ENCODE assay signal across 9 cellular contexts in genomic region chr18:9366126-9366714, GRCh38. TPM values are rescaled to one million over a fixed set of nuclear protein-coding genes. Genes with fewer than 3 reads are reported as not detected.
DNase-seq lines count a peak whose midpoint lies in the region; ATAC-seq and TF ChIP-seq lines count a peak whose summit lies in the region.
"Had no signal": no experiment of that assay in that cellular context is flagged by ENCODE, and none has a peak within 500 bp of the region (broad histone marks: within the 10 kb centered on the region; RNA-seq: fewer than 3 reads in every experiment).

No MANE protein-coding gene starts in this region.

- H3K4me3 ChIP-seq in breast epithelium (peak overlapping the region in 1 of 3 donors; percentile 34), stomach (no peak overlapping the region)

- H3K27ac ChIP-seq in breast epithelium, result peak overlapping the region; percentile 52 to 77
- peak overlapping the region in 2 of 5 donors; percentile 4 to 32 for H3K27ac ChIP-seq in stomach
- H3K27ac ChIP-seq: KMS-11 had no signal

- TF ChIP-seq POLR2A in breast epithelium (IDR thresholded peaks at IDR 0.05) (no peak), stomach (IDR thresholded peaks at IDR 0.05) (no peak)

- H3K4me3 Mint-ChIP-seq in activated T-helper 2 cell treated with anti-CD3 and anti-CD28 coated beads, Interferon-gamma antibody, Interleukin-2, Interleukin-4, amounts not matched to agents 10 μg/mL and 5 μg/mL and 100 μg/mL, durations not matched to agents 14 hours and 24 hours and 36 hours (ENCODE audit: low read depth), result no peak overlapping the region

- H3K27me3 Mint-ChIP-seq in activated T-helper 2 cell treated with anti-CD3 and anti-CD28 coated beads, Interferon-gamma antibody, Interleukin-2, Interleukin-4, amounts not matched to agents 10 μg/mL and 5 μg/mL and 100 μg/mL, durations not matched to agents 14 hours and 24 hours and 36 hours (ENCODE audit: low read depth), result no peaks in the 10 kb centered on the region

- no peaks in the 10 kb centered on the region for H3K9me3 Mint-ChIP-seq in activated T-helper 2 cell treated with anti-CD3 and anti-CD28 coated beads, Interferon-gamma antibody, Interleukin-2, Interleukin-4, amounts not matched to agents 10 μg/mL and 5 μg/mL and 100 μg/mL, durations not matched to agents 14 hours and 24 hours and 36 hours

- no peak overlapping the region for H3K27ac Mint-ChIP-seq in activated T-helper 2 cell treated with anti-CD3 and anti-CD28 coated beads, Interferon-gamma antibody, Interleukin-2, Interleukin-4, amounts not matched to agents 10 μg/mL and 5 μg/mL and 100 μg/mL, durations not matched to agents 14 hours and 24 hours and 36 hours

- TF ChIP-seq EP300 in stomach (IDR thresholded peaks at IDR 0.05), result no peak

- DNase-seq in HT-29 (ENCODE audit: low spot score) (peak; percentile 96), breast epithelium (ENCODE audit: low spot score in 2 of 2) (peak; percentile 56 to 74), islet precursor cell (peak; percentile 86), stomach (peak; percentile 55), GOT3 (lab: John Stamatoyannopoulos, UW) (no peak), HUDEP-2 (lab: John Stamatoyannopoulos, UW; ENCODE audit: unreplicated experiment in 76 of 76) (no peak)
- DNase-seq in activated T-helper 2 cell treated with anti-CD3 and anti-CD28 coated beads, Interferon-gamma antibody, Interleukin-2, Interleukin-4, amounts not matched to agents 10 μg/mL and 5 μg/mL and 100 μg/mL, durations not matched to agents 14 hours and 24 hours and 36 hours (ENCODE audit: low spot score), result no peak

- H3K36me3 Mint-ChIP-seq in activated T-helper 2 cell treated with anti-CD3 and anti-CD28 coated beads, Interferon-gamma antibody, Interleukin-2, Interleukin-4, amounts not matched to agents 10 μg/mL and 5 μg/mL and 100 μg/mL, durations not matched to agents 14 hours and 24 hours and 36 hours (ENCODE audit: low read depth), result peaks cover 14% of the 10 kb centered on the region

- WGBS in stomach, 5 donors, result 36 to 53% (median 43%) methylated on average over 6 of the region's 6 CpGs

- H3K27me3 ChIP-seq in breast epithelium, result no peaks in the 10 kb centered on the region
- H3K27me3 ChIP-seq in stomach, result no peaks in the 10 kb centered on the region

- intact Hi-C loops in breast epithelium (cut with DNase I; ENCODE audit: low total_unique reads), result no loop called here
- intact Hi-C loops in stomach (cut with DNase I; ENCODE audit: low total_unique reads), result no loop called here
- intact Hi-C loops in activated T-helper 2 cell treated with anti-CD3 and anti-CD28 coated beads, Interferon-gamma antibody, Interleukin-2, Interleukin-4, amounts not matched to agents 10 μg/mL and 5 μg/mL and 100 μg/mL, durations not matched to agents 14 hours and 24 hours and 36 hours (cut with micrococcal nuclease), result no loop called here

- H3K4me1 Mint-ChIP-seq in activated T-helper 2 cell treated with anti-CD3 and anti-CD28 coated beads, Interferon-gamma antibody, Interleukin-2, Interleukin-4, amounts not matched to agents 10 μg/mL and 5 μg/mL and 100 μg/mL, durations not matched to agents 14 hours and 24 hours and 36 hours (ENCODE audit: low read depth), result no peaks in the 10 kb centered on the region

- ATAC-seq in HG02870 (IDR thresholded peaks at IDR 0.05; ENCODE audit: unreplicated experiment), result no peak

- H3K36me3 ChIP-seq in breast epithelium (no peaks in the 10 kb centered on the region), stomach (peaks cover 0 to 24% (median 14%) of the 10 kb centered on the region in 4 donors)

- H3K4me1 ChIP-seq in breast epithelium (no peaks in the 10 kb centered on the region), stomach (peaks cover 0 to 28% (median 10%) of the 10 kb centered on the region in 4 donors)

- no peaks in the 10 kb centered on the region for H3K9me3 ChIP-seq in breast epithelium
- no peaks in the 10 kb centered on the region for H3K9me3 ChIP-seq in stomach

- TF ChIP-seq CTCF in breast epithelium (IDR thresholded peaks at IDR 0.05) (peak; percentile 8 to 55 (median 43)), stomach (IDR thresholded peaks at IDR 0.05) (peak in 3 of 7 experiments; percentile 12 to 45 (median 41))

RNA-seq across cellular contexts. Expression of gene TWSG1, which starts 31.6 kb away (rescaled TPM):
- 15.9 and 20.1 TPM in 2 replicates for total RNA-seq in HT-29 (2014; rRNA removed; shearing (Covaris generic))
- 10 to 100 TPM; 34.4 to 45.9 (median 42.7) TPM for total RNA-seq in breast epithelium
- total RNA-seq in stomach, result 10 to 100 TPM in 4 of 5 donors, 1 to 10 TPM in 1; 9.3 to 76.0 (median 31.2) TPM
- polyA plus RNA-seq in stomach, result 10 to 100 TPM in 1 of 3 donors, 1 to 10 TPM in 2; 8.2 to 16.2 (median 8.3) TPM
- 12.1 and 12.9 TPM in 2 replicates for total RNA-seq in activated T-helper 2 cell treated with anti-CD3 and anti-CD28 coated beads, Interferon-gamma antibody, Interleukin-2, Interleukin-4, amounts not matched to agents 10 μg/mL and 5 μg/mL and 100 μg/mL, durations not matched to agents 14 hours and 24 hours and 36 hours

Comparison
In these comparisons a context has a peak if more than half of its experiments do, and no peak if none do; other contexts are left out.
1. DNase-seq: peak in HT-29 (single experiment), breast epithelium (2 of 2), islet precursor cell (single experiment) and stomach (single experiment); none in GOT3 (single experiment), activated T-helper 2 cell treated with anti-CD3 and anti-CD28 coated beads, Interferon-gamma antibody, Interleukin-2, Interleukin-4, amounts not matched to agents 10 μg/mL and 5 μg/mL and 100 μg/mL, durations not matched to agents 14 hours and 24 hours and 36 hours (single experiment) and HUDEP-2 (0 of 76).